18 cellular contexts compared by ENCODE assay signal in the genomic region with DNA sequence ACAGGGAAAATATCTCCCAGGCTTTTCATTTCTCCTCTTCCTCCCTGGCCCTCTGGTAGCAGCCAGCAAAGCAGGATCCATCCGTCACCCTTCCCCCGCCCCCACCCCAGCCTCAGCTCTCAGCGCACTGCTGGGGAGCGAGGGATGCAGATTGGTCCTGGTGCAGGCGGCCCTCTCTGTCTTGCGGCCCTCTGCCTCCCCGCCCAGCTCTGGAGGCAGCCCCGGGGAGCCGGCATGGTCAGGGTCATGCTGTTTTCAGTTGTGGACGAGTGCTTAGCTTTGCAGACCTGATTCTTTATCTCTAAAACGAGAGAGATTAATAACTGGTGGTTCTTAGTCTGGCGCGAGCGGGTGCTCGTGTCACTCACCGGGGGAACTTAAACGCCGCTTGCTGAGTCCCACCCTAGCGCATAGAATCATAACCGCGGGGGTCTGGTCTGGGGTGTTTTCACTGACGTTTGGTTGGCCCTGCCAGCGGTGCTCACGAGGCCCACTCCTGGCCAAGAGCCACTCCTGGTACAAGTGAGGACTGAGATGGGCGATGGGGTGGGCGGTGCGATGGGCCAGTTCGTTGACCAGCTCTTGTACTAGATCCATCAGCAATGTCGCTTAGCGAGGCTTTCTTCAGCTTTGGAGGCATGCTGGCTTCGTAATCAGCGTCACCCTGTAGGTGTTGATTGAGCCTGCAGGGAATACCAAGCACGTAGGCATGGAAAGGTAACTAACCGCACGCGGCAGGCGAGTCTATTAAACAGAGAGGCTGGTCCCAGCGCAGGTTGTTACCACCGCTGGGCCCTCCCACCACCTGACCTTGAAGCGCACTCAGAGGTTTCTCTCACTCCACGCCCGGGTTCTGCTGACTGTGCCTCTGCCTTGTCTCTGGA.
"Had no signal": no experiment of that assay in that cellular context is flagged by ENCODE, and none has a peak within 500 bp of the region (broad histone marks: within the 10 kb centered on the region; RNA-seq: fewer than 3 reads in every experiment).

No MANE protein-coding gene starts in this region.

- H3K27me3 ChIP-seq: breast epithelium, heart left ventricle, right lobe of liver, spleen had no signal

- H3K4me3 ChIP-seq: breast epithelium, heart left ventricle, right lobe of liver, spleen, thoracic aorta had no signal

- H3K4me3 Mint-ChIP-seq: activated T-helper 17 cell treated with anti-CD3 and anti-CD28 coated beads, Interleukin-2, amount 50 U/mL, for 72 hours; dendritic cell treated with granulocyte-macrophage colony-stimulating factor and Interleukin-4, amounts not matched to agents 40 ng/mL and 50 ng/mL, for 4 days; naive thymus-derived CD8-positive, alpha-beta T cell; stimulated activated naive CD8-positive, alpha-beta T cell treated with anti-CD3 and anti-CD28 coated beads, Interleukin-15, amount 100 ng/mL, for 72 hours; T-cell had no signal

- ATAC-seq: activated T-helper 17 cell treated with anti-CD3 and anti-CD28 coated beads, Interleukin-2, amount 50 U/mL, for 72 hours; naive thymus-derived CD8-positive, alpha-beta T cell; stimulated activated naive CD8-positive, alpha-beta T cell treated with anti-CD3 and anti-CD28 coated beads, Interleukin-15, amount 100 ng/mL, for 72 hours; T-cell had no signal

- H3K4me1 ChIP-seq: breast epithelium, right lobe of liver had no signal

- H3K36me3 Mint-ChIP-seq: naive thymus-derived CD8-positive, alpha-beta T cell; T-cell had no signal

- H3K9me3 ChIP-seq: breast epithelium, heart left ventricle, right lobe of liver, spleen, thoracic aorta had no signal

- H3K36me3 ChIP-seq: breast epithelium, heart left ventricle, spleen, thoracic aorta had no signal

- H3K27ac Mint-ChIP-seq: activated T-helper 17 cell treated with anti-CD3 and anti-CD28 coated beads, Interleukin-2, amount 50 U/mL, for 72 hours; dendritic cell treated with granulocyte-macrophage colony-stimulating factor and Interleukin-4, amounts not matched to agents 40 ng/mL and 50 ng/mL, for 4 days; naive thymus-derived CD8-positive, alpha-beta T cell; progenitor cell of endocrine pancreas; T-cell had no signal

- H3K9me3 Mint-ChIP-seq: activated T-helper 17 cell treated with anti-CD3 and anti-CD28 coated beads, Interleukin-2, amount 50 U/mL, for 72 hours; dendritic cell treated with granulocyte-macrophage colony-stimulating factor and Interleukin-4, amounts not matched to agents 40 ng/mL and 50 ng/mL, for 4 days; stimulated activated naive CD8-positive, alpha-beta T cell treated with anti-CD3 and anti-CD28 coated beads, Interleukin-15, amount 100 ng/mL, for 72 hours; T-cell had no signal

- H3K27ac ChIP-seq: breast epithelium, epithelial cell of prostate, heart left ventricle, right lobe of liver, spleen, thoracic aorta had no signal

- DNase-seq: activated CD4-positive, alpha-beta T cell treated with anti-CD3 and anti-CD28 coated beads for 1 hour; activated CD4-positive, alpha-beta T cell treated with anti-CD3 and anti-CD28 coated beads, Interleukin-2, amount 50 U/mL, for 48 hours; activated naive CD4-positive, alpha-beta T cell treated with Interleukin-2 at 50 U/mL for 16 hours; effector memory CD4-positive, alpha-beta T cell; heart left ventricle; mammary epithelial cell; naive thymus-derived CD8-positive, alpha-beta T cell; spleen; stimulated activated naive CD8-positive, alpha-beta T cell treated with anti-CD3 and anti-CD28 coated beads, Interleukin-15, amount 100 ng/mL, for 72 hours; T-cell; T-helper 9 cell had no signal
